8 cellular contexts compared by ENCODE assay signal in the genomic region with DNA sequence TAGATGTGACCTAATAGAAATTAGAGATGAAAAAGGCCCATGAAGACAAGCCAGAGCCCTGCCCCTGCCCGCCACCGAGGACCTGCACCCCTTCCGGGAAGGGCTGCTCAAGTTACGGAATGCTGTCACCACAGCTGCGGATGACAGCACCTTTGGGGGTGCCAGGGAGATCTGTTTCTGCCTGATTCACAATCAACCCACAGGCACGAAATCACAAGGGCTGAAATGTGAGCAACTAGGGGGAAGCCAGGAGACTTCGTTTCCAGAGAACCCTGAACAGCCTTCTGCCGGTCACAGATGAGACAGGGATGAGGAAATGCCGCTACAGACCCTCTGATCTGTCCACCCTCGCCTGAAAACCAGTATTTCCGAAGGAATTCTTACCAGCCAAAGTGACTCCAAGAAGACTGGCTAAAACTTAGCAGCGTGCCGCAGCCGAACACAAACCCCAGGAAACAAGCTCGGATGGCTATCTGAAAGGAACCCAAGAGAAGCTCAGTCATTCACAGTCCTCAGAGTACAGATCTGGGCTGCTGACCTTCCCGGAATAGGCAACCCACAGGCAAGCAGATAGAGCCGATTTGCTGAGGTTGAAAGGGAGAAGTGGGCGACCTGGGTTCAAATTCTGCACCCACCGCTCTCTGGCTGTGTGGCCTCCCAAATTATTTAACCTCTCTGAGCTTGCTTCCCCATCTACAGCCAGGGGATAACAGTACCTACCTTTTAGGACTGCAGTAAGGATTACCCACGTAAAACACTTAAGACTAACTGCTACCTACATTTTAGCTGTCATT. TPM values are rescaled to one million over a fixed set of nuclear protein-coding genes. Genes with fewer than 3 reads are reported as not detected.
DNase-seq lines count a peak whose midpoint lies in the region; ATAC-seq, FAIRE-seq and TF ChIP-seq lines count a peak whose summit lies in the region.

No MANE protein-coding gene starts in this region.

- no peaks in the 10 kb centered on the region for H3K27me3 ChIP-seq in pancreas
- peaks cover 0 to 2% of the 10 kb centered on the region in 2 donors for H3K27me3 ChIP-seq in small intestine (ENCODE audit: control insufficient read depth in 2 of 2, insufficient read depth in 2 of 2, low read length in 2 of 2)

- H3K27ac ChIP-seq in epithelial cell of prostate (peak overlapping the region; percentile 46), pancreas (no peak overlapping the region), small intestine (ENCODE audit: low read depth in 1 of 2, low read length in 1 of 2) (no peak overlapping the region)

- FAIRE-seq in pancreas (lab: Jason Lieb, UNC) = no peak
- FAIRE-seq in small intestine (lab: Jason Lieb, UNC) = no peak

- 31 to 37% methylated on average over 20 of the region's 20 CpGs for WGBS in pancreas, 2 donors
- WGBS in small intestine, 3 donors = 35 to 43% (median 41%) methylated on average over 20 of the region's 20 CpGs

- H3K4me3 ChIP-seq in pancreas (peak overlapping the region; percentile 57 to 91 (median 84)), small intestine (ENCODE audit: low read depth in 1 of 2, low read length in 2 of 2) (peak overlapping the region in 1 of 2 donors; percentile 97)

- H3K36me3 ChIP-seq in pancreas (peaks cover 0 to 13% (median 0%) of the 10 kb centered on the region in 3 donors), small intestine (ENCODE audit: control insufficient read depth in 2 of 2, insufficient read depth in 2 of 2, low read length in 2 of 2) (peaks cover 2 to 9% of the 10 kb centered on the region in 2 donors)

- H3K9me3 ChIP-seq in pancreas (no peaks in the 10 kb centered on the region), small intestine (ENCODE audit: control insufficient read depth, low read depth) (no peaks in the 10 kb centered on the region)

- ATAC-seq in GM18909 (IDR thresholded peaks at IDR 0.05; ENCODE audit: poor library complexity, unreplicated experiment) (peak; percentile 4), pancreas (peak in 1 of 4 donors; percentile 6), GM18502 (IDR thresholded peaks at IDR 0.05; ENCODE audit: poor library complexity, unreplicated experiment) (no peak)

- peaks cover 0 to 11% (median 8%) of the 10 kb centered on the region in 3 donors for H3K4me1 ChIP-seq in pancreas
- peaks cover 0 to 3% of the 10 kb centered on the region in 2 donors for H3K4me1 ChIP-seq in small intestine (ENCODE audit: control insufficient read depth in 2 of 2, insufficient read depth in 1 of 2, low read depth in 1 of 2, low read length in 1 of 2)

- DNase-seq in RPMI7951 (ENCODE audit: low read depth) (peak; percentile 55), epithelial cell of prostate (ENCODE audit: low read depth, low spot score) (no peak), pancreas (peak in 1 of 6 donors; percentile 25), small intestine (no peak), posterior vena cava (ENCODE audit: low spot score) (no peak), midbrain (lab: John Stamatoyannopoulos, UW) (no peak)

- intact Hi-C loops in pancreas (cut with DNase I) = no loop called here
- intact Hi-C loops in posterior vena cava (cut with DNase I) = no loop called here

- TF ChIP-seq CTCF in pancreas (IDR thresholded peaks at IDR 0.05) = no peak

RNA-seq across cellular contexts. Expression of a gene that starts 1.1 kb away (rescaled TPM):
- 101 and 105 TPM in 2 replicates for total RNA-seq in RPMI7951 (2014; rRNA removed; shearing (Covaris generic))
- total RNA-seq in pancreas = 10 to 100 TPM; 13.4 to 26.4 (median 21.5) TPM
- 10 to 100 TPM in 1 of 2 donors, 1 to 10 TPM in 1; 8.3 to 16.0 TPM for polyA plus RNA-seq in pancreas
- polyA plus RNA-seq in small intestine = 10 to 100 TPM; 16.5 to 37.0 (median 25.7) TPM
- total RNA-seq in posterior vena cava = 10 to 100 TPM; 49.6 to 61.1 TPM

RNA-seq across cellular contexts. Expression of a gene that starts 9.3 kb away (rescaled TPM):
- total RNA-seq in RPMI7951 (2014; rRNA removed; shearing (Covaris generic)) = not detected in 2 replicates
- total RNA-seq in pancreas (not detected), posterior vena cava (not detected)
- polyA plus RNA-seq in pancreas (not detected), small intestine (not detected)

RNA-seq across cellular contexts. Expression of a gene that starts 26.2 kb away (rescaled TPM):
- 11.8 and 12.6 TPM in 2 replicates for total RNA-seq in RPMI7951 (2014; rRNA removed; shearing (Covaris generic))
- 1 to 10 TPM in 2 of 6 donors, under 1 TPM in 4; 0.19 to 5.1 (median 0.78) TPM for total RNA-seq in pancreas
- polyA plus RNA-seq in pancreas = 1 to 10 TPM in 1 of 2 donors, under 1 TPM in 1; 0.99 to 1.0 TPM
- polyA plus RNA-seq in small intestine = 10 to 100 TPM in 2 of 3 donors, 1 to 10 TPM in 1; 6.5 to 34.9 (median 22.2) TPM
- total RNA-seq in posterior vena cava = 10 to 100 TPM in 1 of 2 donors, 1 to 10 TPM in 1; 9.3 to 11.8 TPM

RNA-seq across cellular contexts. Expression of a gene that starts 28.8 kb away (rescaled TPM):
- total RNA-seq in RPMI7951 (2014; rRNA removed; shearing (Covaris generic)) = 4.9 and 5.0 TPM in 2 replicates
- total RNA-seq in pancreas (10 to 100 TPM in 5 of 6 donors, 1 to 10 TPM in 1; 7.1 to 21.6 (median 12.5) TPM), posterior vena cava (1 to 10 TPM; 8.6 to 8.7 TPM)
- polyA plus RNA-seq in pancreas (10 to 100 TPM; 26.2 to 52.8 TPM), small intestine (10 to 100 TPM in 1 of 3 donors, 1 to 10 TPM in 2; 5.1 to 29.5 (median 5.7) TPM)

RNA-seq across cellular contexts. Expression of a gene that starts 35.3 kb away (rescaled TPM):
- total RNA-seq in RPMI7951 (2014; rRNA removed; shearing (Covaris generic)) = 245 and 306 TPM in 2 replicates
- total RNA-seq in pancreas = 100 to 1,000 TPM; 186 to 264 (median 221) TPM
- polyA plus RNA-seq in pancreas = 100 to 1,000 TPM; 252 to 378 TPM
- 100 to 1,000 TPM; 207 to 434 (median 284) TPM for polyA plus RNA-seq in small intestine
- 100 to 1,000 TPM; 275 to 296 TPM for total RNA-seq in posterior vena cava
